Comparison of ENCODE assay signal across 14 cellular contexts in genomic region chr6:106858653-106859092, GRCh38.
A peak's percentile ranks its signal among the peaks of the same experiment; 100 is the strongest.
DNase-seq lines count a peak whose midpoint lies in the region; ATAC-seq, FAIRE-seq and TF ChIP-seq lines count a peak whose summit lies in the region.
"Had no signal": no experiment of that assay in that cellular context is flagged by ENCODE, and none has a peak within 500 bp of the region (broad histone marks: within the 10 kb centered on the region; RNA-seq: fewer than 3 reads in every experiment).

No MANE protein-coding gene starts in this region.

- peak; percentile 35 for DNase-seq in AG20443 (ENCODE audit: low spot score)
- DNase-seq in LoVo (ENCODE audit: low spot score), result peak; percentile 35
- DNase-seq in mucosa of descending colon, result peak; percentile 54 to 83 (median 61)
- DNase-seq in NK-92 treated with Interleukin-12 subunit alpha and Interleukin-12 subunit beta, amount 100 ng/mL, for 24 hours (lab: John Stamatoyannopoulos, UW), result no peak
- no peak for DNase-seq in prostate gland (ENCODE audit: low spot score)
- DNase-seq: CD4-positive, alpha-beta T cell; effector memory CD8-positive, alpha-beta T cell; islet precursor cell; NCI-H1417; stimulated activated CD4-positive, alpha-beta T cell treated with anti-CD3 and anti-CD28 coated beads, Interleukin-1b, Interleukin-23, amount 100 ng/mL, for 48 hours; T-helper 2 cell had no signal

- no peak for TF ChIP-seq CTCF in mucosa of descending colon (IDR thresholded peaks at IDR 0.05)
- TF ChIP-seq CTCF in prostate gland (IDR thresholded peaks at IDR 0.05), result no peak

- ATAC-seq in mucosa of descending colon (peak; percentile 87), GM19351 (IDR thresholded peaks at IDR 0.05; ENCODE audit: unreplicated experiment) (no peak), HG03175 (IDR thresholded peaks at IDR 0.05; ENCODE audit: unreplicated experiment) (no peak)
- ATAC-seq: effector memory CD8-positive, alpha-beta T cell had no signal

- peak; percentile 65 for FAIRE-seq in colon (lab: Jason Lieb, UNC)

- H3K4me1 ChIP-seq in mucosa of descending colon (ENCODE audit: low read depth) (peaks cover 8% of the 10 kb centered on the region), prostate gland (replicated peaks) (no peaks in the 10 kb centered on the region)

- peak overlapping the region in 1 of 2 donors; percentile 30 for H3K27ac ChIP-seq in prostate gland

- H3K27me3 ChIP-seq in prostate gland (replicated peaks; ENCODE audit: insufficient read depth), result no peaks in the 10 kb centered on the region

- H3K36me3 ChIP-seq in mucosa of descending colon (ENCODE audit: low read depth) (no peaks in the 10 kb centered on the region), prostate gland (no peaks in the 10 kb centered on the region)

- intact Hi-C loops in mucosa of descending colon (cut with DNase I, micrococcal nuclease) (no loop called here), prostate gland (cut with DNase I) (no loop called here)

- TF ChIP-seq POLR2A in prostate gland (IDR thresholded peaks at IDR 0.05), result no peak

- H3K9me3 ChIP-seq in mucosa of descending colon (peaks cover 3% of the 10 kb centered on the region), prostate gland (no peaks in the 10 kb centered on the region)

- 61% methylated on average over 3 of the region's 3 CpGs for WGBS in prostate gland

- no peak overlapping the region for H3K4me3 ChIP-seq in mucosa of descending colon
- H3K4me3 ChIP-seq in prostate gland, result no peak overlapping the region

Comparison
In these comparisons a context has a peak if more than half of its experiments do, and no peak if none do; other contexts are left out.
1. DNase-seq: peak in AG20443 (single experiment), LoVo (single experiment) and mucosa of descending colon (3 of 3); none in NK-92 treated with Interleukin-12 subunit alpha and Interleukin-12 subunit beta, amount 100 ng/mL, for 24 hours (single experiment) and prostate gland (single experiment).